In the genomic region with DNA sequence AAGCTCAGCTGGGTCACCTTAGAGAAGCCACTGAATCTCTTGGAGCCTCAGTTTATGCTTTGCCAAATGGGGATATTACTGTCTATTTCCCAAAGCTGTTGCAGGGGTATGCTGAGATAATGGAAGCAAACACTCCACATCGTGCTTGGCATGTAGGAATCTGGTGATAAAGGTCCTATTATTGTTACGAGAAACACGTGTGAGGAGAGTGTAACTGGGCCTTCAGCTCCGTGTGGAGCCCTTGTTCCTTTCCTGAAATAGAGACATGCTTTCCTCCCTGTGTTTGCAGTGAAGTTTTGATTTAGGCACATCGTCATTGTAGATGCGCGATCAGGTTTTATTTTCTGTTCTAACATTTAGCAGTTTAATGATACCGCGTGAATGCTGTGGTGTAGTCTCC, we compare ENCODE assay signal across 17 cellular contexts.
"Had no signal": no experiment of that assay in that cellular context is flagged by ENCODE, and none has a peak within 500 bp of the region (broad histone marks: within the 10 kb centered on the region; RNA-seq: fewer than 3 reads in every experiment).

No MANE protein-coding gene starts in this region.

- H3K27me3 Mint-ChIP-seq: activated CD4-positive, alpha-beta memory T cell treated with anti-CD3 and anti-CD28 coated beads for 36 hours; brain had no signal

- DNase-seq: activated CD4-positive, alpha-beta memory T cell treated with anti-CD3 and anti-CD28 coated beads for 36 hours; activated CD4-positive, alpha-beta T cell treated with anti-CD3 and anti-CD28 coated beads for 4 hours; activated naive CD4-positive, alpha-beta T cell; activated T-cell treated with anti-CD3 and anti-CD28 coated beads for 4 hours; central memory CD4-positive, alpha-beta T cell; effector CD4-positive, alpha-beta T cell; gastrocnemius medialis; left lung; mammary epithelial cell; spleen; stimulated activated naive CD4-positive, alpha-beta T cell treated with Interleukin-2 at 50 U/mL for 16 hours; transverse colon had no signal

- H3K27ac Mint-ChIP-seq: activated CD4-positive, alpha-beta memory T cell treated with anti-CD3 and anti-CD28 coated beads for 36 hours; brain; T-helper 2 cell treated with Interferon-gamma antibody and Interleukin-4, amounts not matched to agents 5 μg/mL and 100 μg/mL, for 36 hours; WTC11 had no signal

- H3K4me3 Mint-ChIP-seq: activated CD4-positive, alpha-beta memory T cell treated with anti-CD3 and anti-CD28 coated beads for 36 hours; activated T-helper 1 cell treated with anti-CD3 and anti-CD28 coated beads, Interleukin-12 subunit alpha, Interleukin-12 subunit beta, Interleukin-2, Interleukin-4 antibody, amounts not matched to agents 30 ng/mL and 10 ng/mL and 1 ng/mL, durations not matched to agents 14 hours and 24 hours and 36 hours; brain; T-helper 2 cell treated with Interferon-gamma antibody and Interleukin-4, amounts not matched to agents 5 μg/mL and 100 μg/mL, for 36 hours; WTC11 had no signal

- H3K36me3 Mint-ChIP-seq: activated CD4-positive, alpha-beta memory T cell treated with anti-CD3 and anti-CD28 coated beads for 36 hours; brain; WTC11 had no signal

- ATAC-seq: esophagus mucosa, gastrocnemius medialis, left lung, WTC11 had no signal

- H3K9me3 Mint-ChIP-seq: activated CD4-positive, alpha-beta memory T cell treated with anti-CD3 and anti-CD28 coated beads for 36 hours; activated T-helper 1 cell treated with anti-CD3 and anti-CD28 coated beads, Interleukin-12 subunit alpha, Interleukin-12 subunit beta, Interleukin-2, Interleukin-4 antibody, amounts not matched to agents 30 ng/mL and 10 ng/mL and 1 ng/mL, durations not matched to agents 14 hours and 24 hours and 36 hours; brain; T-helper 2 cell treated with Interferon-gamma antibody and Interleukin-4, amounts not matched to agents 5 μg/mL and 100 μg/mL, for 36 hours; WTC11 had no signal
